Comparison of ENCODE assay signal across 20 cellular contexts in the genomic region with DNA sequence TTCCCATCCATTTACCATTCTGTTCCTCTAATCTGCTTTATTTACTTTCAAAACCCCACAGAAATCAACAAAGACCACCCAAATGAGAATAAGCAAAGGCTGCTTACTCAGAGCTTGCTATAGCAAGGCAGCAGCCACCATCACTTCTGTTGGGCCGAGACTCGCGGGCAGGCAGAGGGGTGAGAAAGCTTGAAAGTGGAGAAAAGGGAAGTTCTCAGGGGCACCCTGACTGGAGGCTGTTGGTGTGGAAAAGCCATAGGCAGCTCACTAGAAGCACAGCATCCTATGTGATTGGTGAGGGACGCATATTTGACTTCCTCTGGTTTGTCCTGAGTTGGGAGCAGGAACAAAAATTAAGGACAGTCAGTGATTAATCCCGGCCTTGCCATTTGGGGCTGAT.
DNase-seq lines count a peak whose midpoint lies in the region; ATAC-seq and TF ChIP-seq lines count a peak whose summit lies in the region.
"Had no signal": no experiment of that assay in that cellular context is flagged by ENCODE, and none has a peak within 500 bp of the region (broad histone marks: within the 10 kb centered on the region; RNA-seq: fewer than 3 reads in every experiment).

No MANE protein-coding gene starts in this region.

- peak; percentile 32 to 47 for DNase-seq in Kasumi-1 (lab: John Stamatoyannopoulos, UW)
- no peak for DNase-seq in NK-92 treated with Interleukin-12 subunit alpha and Interleukin-12 subunit beta, amount 100 ng/mL, for 24 hours (lab: John Stamatoyannopoulos, UW)
- DNase-seq in COLO668 (lab: John Stamatoyannopoulos, UW; ENCODE audit: unreplicated experiment): no peak
- DNase-seq in osteocyte (ENCODE audit: extremely low spot score, unreplicated experiment): no peak
- DNase-seq: activated CD4-positive, alpha-beta memory T cell treated with anti-CD3 and anti-CD28 coated beads, Interleukin-2, amount 10 ng/mL, durations not matched to agents 7 days and 5 days; activated effector memory CD4-positive, alpha-beta T cell treated with anti-CD3 and anti-CD28 coated beads, Interleukin-2, amount 50 U/mL, for 16 hours; BE2C; colonic mucosa; DMS153; erythroblast; kidney glomerular epithelial cell; NCI-H187 treated with DMSO at 0.1 percent for 48 hours; NCI-H510A; sigmoid colon; stimulated activated CD4-positive, alpha-beta T cell treated with anti-CD3 and anti-CD28 coated beads, Interleukin-2, amount 100 ng/mL, for 48 hours had no signal

- peaks cover 6% of the 10 kb centered on the region for H3K4me1 Mint-ChIP-seq in stimulated activated memory B cell treated with anti-CD40 and anti-IgM and Interleukin-4, amounts not matched to agents 10 μg/mL and 1 μg/mL and 100 μg/mL, for 72 hours
- H3K4me1 Mint-ChIP-seq in osteocyte (ENCODE audit: unreplicated experiment): no peaks in the 10 kb centered on the region
- H3K4me1 Mint-ChIP-seq: activated CD4-positive, alpha-beta memory T cell treated with anti-CD3 and anti-CD28 coated beads, Interleukin-2, amount 10 ng/mL, durations not matched to agents 7 days and 5 days; mesothelial cell of epicardium had no signal

- peak; percentile 50 for ATAC-seq in GM18909 (IDR thresholded peaks at IDR 0.05; ENCODE audit: poor library complexity, unreplicated experiment)
- peak; percentile 67 for ATAC-seq in HG02678 (IDR thresholded peaks at IDR 0.05; ENCODE audit: unreplicated experiment)
- ATAC-seq in stimulated activated memory B cell treated with anti-CD40 and anti-IgM and Interleukin-4, amounts not matched to agents 10 μg/mL and 1 μg/mL and 100 μg/mL, for 72 hours: peak; percentile 82
- ATAC-seq: Right ventricle myocardium inferior had no signal

- no peak for TF ChIP-seq CTCF in osteocyte (IDR thresholded peaks at IDR 0.05)

- H3K9me3 Mint-ChIP-seq in stimulated activated memory B cell treated with anti-CD40 and anti-IgM and Interleukin-4, amounts not matched to agents 10 μg/mL and 1 μg/mL and 100 μg/mL, for 72 hours: peaks cover 6% of the 10 kb centered on the region
- H3K9me3 Mint-ChIP-seq in osteocyte (ENCODE audit: unreplicated experiment): no peaks in the 10 kb centered on the region
- H3K9me3 Mint-ChIP-seq: activated CD4-positive, alpha-beta memory T cell treated with anti-CD3 and anti-CD28 coated beads, Interleukin-2, amount 10 ng/mL, durations not matched to agents 7 days and 5 days; mesothelial cell of epicardium had no signal

- no peak overlapping the region for H3K4me3 Mint-ChIP-seq in stimulated activated memory B cell treated with anti-CD40 and anti-IgM and Interleukin-4, amounts not matched to agents 10 μg/mL and 1 μg/mL and 100 μg/mL, for 72 hours
- H3K4me3 Mint-ChIP-seq in osteocyte (ENCODE audit: unreplicated experiment): no peak overlapping the region
- H3K4me3 Mint-ChIP-seq: activated CD4-positive, alpha-beta memory T cell treated with anti-CD3 and anti-CD28 coated beads, Interleukin-2, amount 10 ng/mL, durations not matched to agents 7 days and 5 days; mesothelial cell of epicardium had no signal

- peaks cover 44% of the 10 kb centered on the region for H3K27me3 Mint-ChIP-seq in stimulated activated memory B cell treated with anti-CD40 and anti-IgM and Interleukin-4, amounts not matched to agents 10 μg/mL and 1 μg/mL and 100 μg/mL, for 72 hours
- no peaks in the 10 kb centered on the region for H3K27me3 Mint-ChIP-seq in osteocyte (ENCODE audit: unreplicated experiment)

- no peak overlapping the region for H3K27ac Mint-ChIP-seq in stimulated activated memory B cell treated with anti-CD40 and anti-IgM and Interleukin-4, amounts not matched to agents 10 μg/mL and 1 μg/mL and 100 μg/mL, for 72 hours
- no peak overlapping the region for H3K27ac Mint-ChIP-seq in osteocyte (ENCODE audit: unreplicated experiment)
- H3K27ac Mint-ChIP-seq: activated CD4-positive, alpha-beta memory T cell treated with anti-CD3 and anti-CD28 coated beads, Interleukin-2, amount 10 ng/mL, durations not matched to agents 7 days and 5 days; mesothelial cell of epicardium had no signal

- no peaks in the 10 kb centered on the region for H3K36me3 Mint-ChIP-seq in stimulated activated memory B cell treated with anti-CD40 and anti-IgM and Interleukin-4, amounts not matched to agents 10 μg/mL and 1 μg/mL and 100 μg/mL, for 72 hours
- H3K36me3 Mint-ChIP-seq in osteocyte (ENCODE audit: unreplicated experiment): no peaks in the 10 kb centered on the region
- H3K36me3 Mint-ChIP-seq: mesothelial cell of epicardium had no signal

Comparison
In these comparisons a context has a peak if more than half of its experiments do, and no peak if none do; other contexts are left out.
1. DNase-seq: peak in Kasumi-1 (2 of 2); none in NK-92 treated with Interleukin-12 subunit alpha and Interleukin-12 subunit beta, amount 100 ng/mL, for 24 hours (single experiment), COLO668 (single experiment) and osteocyte (single experiment).
2. Peak in every context shown above with its lines, with median percentiles within 50 percentile points of each other: ATAC-seq.